ENCODE assay signal across 19 cellular contexts in genomic region chr7:137213744-137214143, GRCh38.
DNase-seq lines count a peak whose midpoint lies in the region; ATAC-seq, FAIRE-seq and TF ChIP-seq lines count a peak whose summit lies in the region.
"Had no signal": no experiment of that assay in that cellular context is flagged by ENCODE, and none has a peak within 500 bp of the region (broad histone marks: within the 10 kb centered on the region; RNA-seq: fewer than 3 reads in every experiment).

No MANE protein-coding gene starts in this region.

- no peak overlapping the region for H2BK12ac ChIP-seq in H1 (ENCODE audit: low read depth, low read length)

- H2BK120ac ChIP-seq in H1 (replicated peaks; ENCODE audit: low read depth, low read length) = no peak overlapping the region

- no peaks in the 10 kb centered on the region for H3K79me1 ChIP-seq in H1 (ENCODE audit: low read depth, low read length)

- TF ChIP-seq CTCF in A549 (IDR thresholded peaks at IDR 0.05) = no peak
- no peak for TF ChIP-seq CTCF in H1 (IDR thresholded peaks at IDR 0.05; ENCODE audit: control extremely low read depth in 1 of 3, insufficient read depth in 1 of 3, low read depth in 1 of 3, low read length in 3 of 3)
- TF ChIP-seq CTCF in progenitor cell of endocrine pancreas (IDR thresholded peaks at IDR 0.05; ENCODE audit: unreplicated experiment) = no peak
- no peak for TF ChIP-seq CTCF in BE2C (IDR thresholded peaks at IDR 0.05; ENCODE audit: low read depth, low read length)
- no peak for TF ChIP-seq CTCF in esophagus muscularis mucosa (IDR thresholded peaks at IDR 0.05)

- no peaks in the 10 kb centered on the region for H4K20me1 ChIP-seq in H1 (replicated peaks in 1 of 2; ENCODE audit: control insufficient read depth in 1 of 2, insufficient read depth in 2 of 2, low read length in 2 of 2)

- no peak overlapping the region for H4K5ac ChIP-seq in H1 (ENCODE audit: insufficient read length, low read depth, low read length)

- POLR2A ChIA-PET in A549 (lab: Yijun Ruan, JAX) (no interaction called here), H1 (lab: Charles Lee; ENCODE audit: partially characterized antibody) (no interaction called here)

- no peak overlapping the region for H2BK5ac ChIP-seq in H1 (ENCODE audit: low read depth, low read length)

- no peak for DNase-seq in A549 (ENCODE audit: low read depth in 1 of 2, low spot score in 1 of 2)
- DNase-seq in RCC 7860 (ENCODE audit: low spot score) = no peak
- no peak for DNase-seq in H1 (ENCODE audit: low read depth in 1 of 2, low spot score in 2 of 2)
- DNase-seq in progenitor cell of endocrine pancreas (ENCODE audit: low spot score, unreplicated experiment) = no peak
- DNase-seq in BE2C = no peak
- DNase-seq in esophagus muscularis mucosa (ENCODE audit: extremely low spot score) = no peak
- no peak for DNase-seq in activated naive CD8-positive, alpha-beta T cell treated with anti-CD3 and anti-CD28 coated beads for 36 hours
- DNase-seq: ACHN; AML-193; C1 segment of cervical spinal cord; CD4-positive, alpha-beta memory T cell; COR-L47; DMS153; DND-41; GOT3; H7; HCEC 1CT had no signal

- WGBS in A549 (ENCODE audit: missing lambda C conversion rate) = 4% methylated on average over 2 of the region's 2 CpGs
- 90% methylated on average over 2 of the region's 2 CpGs; no CpG with 5 or more reads in 1 of the 2 experiments for WGBS in H1 (ENCODE audit: extremely low coverage in 1 of 2, insufficient coverage in 1 of 2, insufficient read length in 1 of 2, insufficient replicate concordance in 2 of 2, low coverage in 1 of 2, low lambda C conversion rate in 2 of 2, missing lambda C conversion rate in 1 of 2), 2 experiments
- 91% methylated on average over 2 of the region's 2 CpGs for WGBS in esophagus muscularis mucosa

- H2AFZ ChIP-seq in H1 (ENCODE audit: low read length) = no peak overlapping the region

- H3K23me2 ChIP-seq in H1 (ENCODE audit: low read depth, low read length) = no peaks in the 10 kb centered on the region

- TF ChIP-seq POLR2A in A549 (IDR thresholded peaks at IDR 0.05; ENCODE audit: low read length) (no peak), H1 (IDR thresholded peaks at IDR 0.05; ENCODE audit: control extremely low read depth in 1 of 2, low read depth in 2 of 2, low read length in 2 of 2) (no peak), esophagus muscularis mucosa (IDR thresholded peaks at IDR 0.05; ENCODE audit: low read depth) (no peak)

- no peak overlapping the region for H3K18ac ChIP-seq in H1 (ENCODE audit: extremely low read depth, low read length)

- H3K79me2 ChIP-seq in H1 (ENCODE audit: control insufficient read depth in 1 of 2, insufficient read depth in 2 of 2, low read length in 2 of 2) = no peaks in the 10 kb centered on the region

- H3K23ac ChIP-seq in H1 (ENCODE audit: insufficient read length) = no peak overlapping the region

- no peak overlapping the region for H3K4ac ChIP-seq in H1 (replicated peaks; ENCODE audit: insufficient read length, low read depth, low read length)

- H3K4me1 ChIP-seq in A549 (no peaks in the 10 kb centered on the region), H1 (replicated peaks in 1 of 4; ENCODE audit: control insufficient read depth in 3 of 4, insufficient read depth in 4 of 4, low read length in 3 of 4) (no peaks in the 10 kb centered on the region), BE2C (no peaks in the 10 kb centered on the region), esophagus muscularis mucosa (no peaks in the 10 kb centered on the region)

- no peak for ATAC-seq in A549

- H2AK5ac ChIP-seq in H1 (ENCODE audit: low read depth, low read length) = no peak overlapping the region

- TF ChIP-seq RAD21 in A549 (conservative IDR thresholded peaks at IDR 0.05 in 1 of 2, IDR thresholded peaks at IDR 0.05 in 1 of 2) (no peak), H1 (IDR thresholded peaks at IDR 0.05 in 1 of 2, conservative IDR thresholded peaks at IDR 0.05 in 1 of 2; ENCODE audit: low read depth in 2 of 2, low read length in 2 of 2) (no peak)

- no peaks in the 10 kb centered on the region for H3K9me3 ChIP-seq in A549
- no peaks in the 10 kb centered on the region; a peak in 1 of 4 replicates for H3K9me3 ChIP-seq in H1 (ENCODE audit: insufficient read depth in 2 of 2, low read depth in 1 of 2, low read length in 1 of 2)
- H3K9me3 ChIP-seq in BE2C = no peaks in the 10 kb centered on the region
- no peaks in the 10 kb centered on the region for H3K9me3 ChIP-seq in esophagus muscularis mucosa

- no peak overlapping the region for H3K4me3 Mint-ChIP-seq in progenitor cell of endocrine pancreas (ENCODE audit: low read depth)
- no peak overlapping the region for H3K4me3 Mint-ChIP-seq in activated naive CD8-positive, alpha-beta T cell treated with anti-CD3 and anti-CD28 coated beads for 36 hours
- H3K4me3 Mint-ChIP-seq: CD4-positive, alpha-beta memory T cell had no signal

- H3K27me3 ChIP-seq in H1 (replicated peaks in 1 of 4; ENCODE audit: control insufficient read depth in 3 of 4, extremely low read depth in 1 of 4, insufficient read depth in 3 of 4, low read length in 3 of 4) (no peaks in the 10 kb centered on the region), BE2C (no peaks in the 10 kb centered on the region), esophagus muscularis mucosa (no peaks in the 10 kb centered on the region)

- intact Hi-C loops in esophagus muscularis mucosa (cut with DNase I) = no loop called here

- CTCF ChIA-PET in A549 (lab: Yijun Ruan, JAX) = no interaction called here
- CTCF ChIA-PET in H1 (lab: Charles Lee; ENCODE audit: partially characterized antibody) = no interaction called here

- H4K8ac ChIP-seq in H1 (ENCODE audit: extremely low read depth, insufficient read depth, low read length) = no peak overlapping the region

- H3K4me1 Mint-ChIP-seq in progenitor cell of endocrine pancreas (ENCODE audit: low read depth) = no peaks in the 10 kb centered on the region
- H3K4me1 Mint-ChIP-seq in activated naive CD8-positive, alpha-beta T cell treated with anti-CD3 and anti-CD28 coated beads for 36 hours = no peaks in the 10 kb centered on the region
- H3K4me1 Mint-ChIP-seq: CD4-positive, alpha-beta memory T cell had no signal

- H3K36me3 ChIP-seq in H1 (ENCODE audit: control insufficient read depth in 2 of 4, insufficient read depth in 4 of 4, low read length in 3 of 4) (no peaks in the 10 kb centered on the region), BE2C (no peaks in the 10 kb centered on the region), esophagus muscularis mucosa (no peaks in the 10 kb centered on the region)

- H3K4me2 ChIP-seq in A549 (no peak overlapping the region), H1 (ENCODE audit: insufficient read depth in 1 of 2, low read depth in 2 of 2, low read length in 2 of 2) (no peak overlapping the region)

- FAIRE-seq in A549 (lab: Jason Lieb, UNC) = no peak
- FAIRE-seq in RCC 7860 (lab: Jason Lieb, UNC) = peak; percentile 14
- no peak for FAIRE-seq in H1 (lab: Jason Lieb, UNC)
- FAIRE-seq: G401.6, GM12892 had no signal

- no peak overlapping the region for H3K27ac ChIP-seq in A549
- no peak overlapping the region for H3K27ac ChIP-seq in H1 (ENCODE audit: low read depth, low read length)
- no peak overlapping the region for H3K27ac ChIP-seq in esophagus muscularis mucosa (replicated peaks in 1 of 4)

- H4K91ac ChIP-seq in H1 (replicated peaks; ENCODE audit: insufficient read length, low read length) = no peak overlapping the region

- H2BK15ac ChIP-seq in H1 (ENCODE audit: low read length) = no peak overlapping the region

- H3K27ac Mint-ChIP-seq in progenitor cell of endocrine pancreas = peak overlapping the region; percentile 78
- no peak overlapping the region for H3K27ac Mint-ChIP-seq in activated naive CD8-positive, alpha-beta T cell treated with anti-CD3 and anti-CD28 coated beads for 36 hours
- H3K27ac Mint-ChIP-seq: CD4-positive, alpha-beta memory T cell had no signal

- H3K27me3 Mint-ChIP-seq in progenitor cell of endocrine pancreas = no peaks in the 10 kb centered on the region
- H3K27me3 Mint-ChIP-seq in activated naive CD8-positive, alpha-beta T cell treated with anti-CD3 and anti-CD28 coated beads for 36 hours = no peaks in the 10 kb centered on the region
- H3K27me3 Mint-ChIP-seq: CD4-positive, alpha-beta memory T cell had no signal

- H3K14ac ChIP-seq in H1 (ENCODE audit: insufficient read length) = no peak overlapping the region

- peaks cover 5% of the 10 kb centered on the region for H3K9me3 Mint-ChIP-seq in progenitor cell of endocrine pancreas (ENCODE audit: low read depth)
- peaks cover 3% of the 10 kb centered on the region for H3K9me3 Mint-ChIP-seq in activated naive CD8-positive, alpha-beta T cell treated with anti-CD3 and anti-CD28 coated beads for 36 hours

- no peak overlapping the region for H2BK20ac ChIP-seq in H1 (ENCODE audit: low read length)

- TF ChIP-seq EP300 in A549 (IDR thresholded peaks at IDR 0.05) (no peak), H1 (IDR thresholded peaks at IDR 0.05; ENCODE audit: borderline replicate concordance in 1 of 2, low read depth in 2 of 2, low read length in 2 of 2) (no peak), esophagus muscularis mucosa (IDR thresholded peaks at IDR 0.05) (no peak)

- H3K4me3 ChIP-seq in A549 = no peak overlapping the region
- no peak overlapping the region for H3K4me3 ChIP-seq in H1 (ENCODE audit: extremely low read depth in 1 of 4, insufficient read depth in 2 of 4, low read depth in 3 of 4, low read length in 4 of 4)
- H3K4me3 ChIP-seq in BE2C (ENCODE audit: low read depth, low read length) = no peak overlapping the region
- H3K4me3 ChIP-seq in esophagus muscularis mucosa = no peak overlapping the region

- H3K36me3 Mint-ChIP-seq in progenitor cell of endocrine pancreas (ENCODE audit: insufficient read depth) = no peaks in the 10 kb centered on the region
- H3K36me3 Mint-ChIP-seq in activated naive CD8-positive, alpha-beta T cell treated with anti-CD3 and anti-CD28 coated beads for 36 hours = no peaks in the 10 kb centered on the region
- H3K36me3 Mint-ChIP-seq: CD4-positive, alpha-beta memory T cell had no signal

- H3K9ac ChIP-seq in H1 (replicated peaks in 1 of 4; ENCODE audit: extremely low read depth in 1 of 4, low read depth in 3 of 4, low read length in 3 of 4) = no peak overlapping the region

- no peak overlapping the region for H3K56ac ChIP-seq in H1 (replicated peaks; ENCODE audit: insufficient read length, low read depth, low read length)

TF ChIP-seq in A549, 52 proteins besides CTCF, POLR2A, EP300 and RAD21:
- TF ChIP-seq TP53 (CRISPR knock-in tag; IDR thresholded peaks at IDR 0.05) = no peak
- peak; percentile 55 for TF ChIP-seq MAFK (IDR thresholded peaks at IDR 0.05; ENCODE audit: partially characterized antibody)

TF ChIP-seq in H1, 55 proteins besides CTCF, POLR2A, EP300 and RAD21:
- TF ChIP-seq MAFK (IDR thresholded peaks at IDR 0.05; ENCODE audit: low read depth, low read length) = peak; percentile 42; the same call in 1 of the 2 replicates
- TF ChIP-seq SIX5 (IDR thresholded peaks at IDR 0.05; ENCODE audit: low read depth, low read length) = no peak
- no peak for TF ChIP-seq E2F6 (IDR thresholded peaks at IDR 0.05)

Comparison
In these comparisons a context has a peak if more than half of its experiments do, and no peak if none do; other contexts are left out.
1. Of the 18 proteins assayed by ChIP-seq in both H1 and A549: peak only in H1: none; only in A549: none; in both: MAFK; in neither: 17.